ENCODE assay signal across 35 cellular contexts in the genomic region with DNA sequence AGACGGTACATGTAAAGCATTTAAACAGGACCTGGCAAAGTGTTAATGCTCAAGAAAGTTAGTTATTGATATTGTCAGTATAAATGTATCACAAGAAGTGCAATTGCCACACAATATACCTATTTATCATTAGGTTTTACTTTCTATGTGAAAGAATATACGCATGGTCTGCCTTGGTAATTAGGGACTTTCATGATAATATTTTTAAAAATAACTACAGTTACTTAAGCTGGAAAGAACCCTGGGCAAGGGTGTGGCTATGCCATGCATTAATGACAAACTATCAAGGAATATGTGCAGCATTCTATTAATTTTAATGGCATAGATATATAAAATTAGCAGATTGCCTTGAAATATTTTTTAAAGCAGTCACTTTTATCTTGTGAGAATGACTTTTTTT.
"Had no signal": no experiment of that assay in that cellular context is flagged by ENCODE, and none has a peak within 500 bp of the region (broad histone marks: within the 10 kb centered on the region; RNA-seq: fewer than 3 reads in every experiment).

No MANE protein-coding gene starts in this region.

- H3K27me3 ChIP-seq: MG63 had no signal

- DNase-seq: Karpas-422, Kasumi-1, MG63, MM.1S, MV-4-11, NCI-H1048, NCI-H1092, NCI-H1092 treated with DMSO at 0.1 percent for 48 hours, NCI-H1105, NCI-H1105 treated with DMSO at 0.1 percent for 48 hours, NCI-H1417, NCI-H1417 treated with DMSO at 0.1 percent for 48 hours, NCI-H1436, NCI-H1436 treated with DMSO at 0.1 percent for 48 hours, NCI-H146, NCI-H1694, NCI-H1694 treated with DMSO at 0.1 percent for 48 hours, NCI-H187, NCI-H187 treated with DMSO at 0.1 percent for 48 hours, NCI-H1930, NCI-H2029, NCI-H2029 treated with DMSO at 0.1 percent for 48 hours, NCI-H2081, NCI-H2081 treated with DMSO at 0.1 percent for 48 hours, NCI-H2107, NCI-H2171, NCI-H2171 treated with DMSO at 0.1 percent for 48 hours, NCI-H2227 treated with DMSO at 0.1 percent for 48 hours, NCI-H226, NCI-H345, NCI-H446, NCI-H446 treated with DMSO at 0.1 percent for 48 hours, NCI-H510A, NCI-H510A treated with DMSO at 0.1 percent for 48 hours, NCI-H524 had no signal

- H3K36me3 ChIP-seq: MG63 had no signal

- H3K4me3 ChIP-seq: MG63 had no signal
